Comparison of ENCODE assay signal across 1 cellular context in the genomic region with DNA sequence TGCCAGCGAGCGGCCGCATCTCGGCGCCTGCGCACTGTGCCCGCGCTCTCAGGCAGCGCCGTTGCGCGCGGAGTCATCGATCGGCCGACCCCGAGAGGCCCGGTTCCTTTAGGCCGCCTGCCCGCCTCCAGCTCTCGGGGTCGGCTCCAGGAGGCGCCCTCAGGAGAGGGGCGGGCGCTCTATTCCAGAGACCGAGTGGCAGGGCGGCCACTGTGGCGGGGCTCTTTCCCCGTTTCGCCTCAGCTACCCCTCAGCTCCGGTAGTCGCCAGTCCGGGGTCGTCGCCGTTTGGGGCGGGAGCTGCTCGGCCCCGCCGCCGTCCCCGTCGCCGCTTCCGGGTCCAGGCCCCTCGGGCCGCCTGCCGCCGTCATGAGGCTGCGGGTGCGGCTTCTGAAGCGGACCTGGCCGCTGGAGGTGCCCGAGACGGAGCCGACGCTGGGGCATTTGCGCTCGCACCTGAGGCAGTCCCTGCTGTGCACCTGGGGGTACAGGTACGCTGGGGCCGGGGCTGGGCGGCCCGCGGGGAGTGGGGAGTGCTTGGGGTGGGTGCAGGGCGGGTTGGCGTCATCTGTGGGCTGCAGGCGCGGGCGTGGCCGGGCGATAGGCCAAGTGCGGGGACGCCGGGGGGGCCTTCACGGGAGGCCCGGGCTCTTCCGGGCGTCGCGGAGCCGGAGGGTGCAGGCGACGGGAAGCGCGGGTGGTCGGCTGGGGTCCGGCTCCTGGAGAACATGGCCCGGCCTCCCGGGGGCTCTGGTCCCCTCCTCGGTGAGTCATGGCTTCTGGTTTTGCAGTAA.
TF ChIP-seq lines count a peak whose summit lies in the region.

A gene (plus strand): TSS at position 177 of the 793 bp plus-strand sequence. CDS start 192 bp downstream, at position 369.

TF ChIP-seq in K562, 482 proteins besides CTCF, POLR2A, EP300 and RAD21 (continued from another document and continues in another):
- TF ChIP-seq, protein P1, sequence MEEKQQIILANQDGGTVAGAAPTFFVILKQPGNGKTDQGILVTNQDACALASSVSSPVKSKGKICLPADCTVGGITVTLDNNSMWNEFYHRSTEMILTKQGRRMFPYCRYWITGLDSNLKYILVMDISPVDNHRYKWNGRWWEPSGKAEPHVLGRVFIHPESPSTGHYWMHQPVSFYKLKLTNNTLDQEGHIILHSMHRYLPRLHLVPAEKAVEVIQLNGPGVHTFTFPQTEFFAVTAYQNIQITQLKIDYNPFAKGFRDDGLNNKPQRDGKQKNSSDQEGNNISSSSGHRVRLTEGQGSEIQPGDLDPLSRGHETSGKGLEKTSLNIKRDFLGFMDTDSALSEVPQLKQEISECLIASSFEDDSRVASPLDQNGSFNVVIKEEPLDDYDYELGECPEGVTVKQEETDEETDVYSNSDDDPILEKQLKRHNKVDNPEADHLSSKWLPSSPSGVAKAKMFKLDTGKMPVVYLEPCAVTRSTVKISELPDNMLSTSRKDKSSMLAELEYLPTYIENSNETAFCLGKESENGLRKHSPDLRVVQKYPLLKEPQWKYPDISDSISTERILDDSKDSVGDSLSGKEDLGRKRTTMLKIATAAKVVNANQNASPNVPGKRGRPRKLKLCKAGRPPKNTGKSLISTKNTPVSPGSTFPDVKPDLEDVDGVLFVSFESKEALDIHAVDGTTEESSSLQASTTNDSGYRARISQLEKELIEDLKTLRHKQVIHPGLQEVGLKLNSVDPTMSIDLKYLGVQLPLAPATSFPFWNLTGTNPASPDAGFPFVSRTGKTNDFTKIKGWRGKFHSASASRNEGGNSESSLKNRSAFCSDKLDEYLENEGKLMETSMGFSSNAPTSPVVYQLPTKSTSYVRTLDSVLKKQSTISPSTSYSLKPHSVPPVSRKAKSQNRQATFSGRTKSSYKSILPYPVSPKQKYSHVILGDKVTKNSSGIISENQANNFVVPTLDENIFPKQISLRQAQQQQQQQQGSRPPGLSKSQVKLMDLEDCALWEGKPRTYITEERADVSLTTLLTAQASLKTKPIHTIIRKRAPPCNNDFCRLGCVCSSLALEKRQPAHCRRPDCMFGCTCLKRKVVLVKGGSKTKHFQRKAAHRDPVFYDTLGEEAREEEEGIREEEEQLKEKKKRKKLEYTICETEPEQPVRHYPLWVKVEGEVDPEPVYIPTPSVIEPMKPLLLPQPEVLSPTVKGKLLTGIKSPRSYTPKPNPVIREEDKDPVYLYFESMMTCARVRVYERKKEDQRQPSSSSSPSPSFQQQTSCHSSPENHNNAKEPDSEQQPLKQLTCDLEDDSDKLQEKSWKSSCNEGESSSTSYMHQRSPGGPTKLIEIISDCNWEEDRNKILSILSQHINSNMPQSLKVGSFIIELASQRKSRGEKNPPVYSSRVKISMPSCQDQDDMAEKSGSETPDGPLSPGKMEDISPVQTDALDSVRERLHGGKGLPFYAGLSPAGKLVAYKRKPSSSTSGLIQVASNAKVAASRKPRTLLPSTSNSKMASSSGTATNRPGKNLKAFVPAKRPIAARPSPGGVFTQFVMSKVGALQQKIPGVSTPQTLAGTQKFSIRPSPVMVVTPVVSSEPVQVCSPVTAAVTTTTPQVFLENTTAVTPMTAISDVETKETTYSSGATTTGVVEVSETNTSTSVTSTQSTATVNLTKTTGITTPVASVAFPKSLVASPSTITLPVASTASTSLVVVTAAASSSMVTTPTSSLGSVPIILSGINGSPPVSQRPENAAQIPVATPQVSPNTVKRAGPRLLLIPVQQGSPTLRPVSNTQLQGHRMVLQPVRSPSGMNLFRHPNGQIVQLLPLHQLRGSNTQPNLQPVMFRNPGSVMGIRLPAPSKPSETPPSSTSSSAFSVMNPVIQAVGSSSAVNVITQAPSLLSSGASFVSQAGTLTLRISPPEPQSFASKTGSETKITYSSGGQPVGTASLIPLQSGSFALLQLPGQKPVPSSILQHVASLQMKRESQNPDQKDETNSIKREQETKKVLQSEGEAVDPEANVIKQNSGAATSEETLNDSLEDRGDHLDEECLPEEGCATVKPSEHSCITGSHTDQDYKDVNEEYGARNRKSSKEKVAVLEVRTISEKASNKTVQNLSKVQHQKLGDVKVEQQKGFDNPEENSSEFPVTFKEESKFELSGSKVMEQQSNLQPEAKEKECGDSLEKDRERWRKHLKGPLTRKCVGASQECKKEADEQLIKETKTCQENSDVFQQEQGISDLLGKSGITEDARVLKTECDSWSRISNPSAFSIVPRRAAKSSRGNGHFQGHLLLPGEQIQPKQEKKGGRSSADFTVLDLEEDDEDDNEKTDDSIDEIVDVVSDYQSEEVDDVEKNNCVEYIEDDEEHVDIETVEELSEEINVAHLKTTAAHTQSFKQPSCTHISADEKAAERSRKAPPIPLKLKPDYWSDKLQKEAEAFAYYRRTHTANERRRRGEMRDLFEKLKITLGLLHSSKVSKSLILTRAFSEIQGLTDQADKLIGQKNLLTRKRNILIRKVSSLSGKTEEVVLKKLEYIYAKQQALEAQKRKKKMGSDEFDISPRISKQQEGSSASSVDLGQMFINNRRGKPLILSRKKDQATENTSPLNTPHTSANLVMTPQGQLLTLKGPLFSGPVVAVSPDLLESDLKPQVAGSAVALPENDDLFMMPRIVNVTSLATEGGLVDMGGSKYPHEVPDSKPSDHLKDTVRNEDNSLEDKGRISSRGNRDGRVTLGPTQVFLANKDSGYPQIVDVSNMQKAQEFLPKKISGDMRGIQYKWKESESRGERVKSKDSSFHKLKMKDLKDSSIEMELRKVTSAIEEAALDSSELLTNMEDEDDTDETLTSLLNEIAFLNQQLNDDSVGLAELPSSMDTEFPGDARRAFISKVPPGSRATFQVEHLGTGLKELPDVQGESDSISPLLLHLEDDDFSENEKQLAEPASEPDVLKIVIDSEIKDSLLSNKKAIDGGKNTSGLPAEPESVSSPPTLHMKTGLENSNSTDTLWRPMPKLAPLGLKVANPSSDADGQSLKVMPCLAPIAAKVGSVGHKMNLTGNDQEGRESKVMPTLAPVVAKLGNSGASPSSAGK (IDR thresholded peaks at IDR 0.05), result no peak
- TF ChIP-seq KAT2B (IDR thresholded peaks at IDR 0.05; ENCODE audit: low read depth, low read length) (no peak), BCOR (IDR thresholded peaks at IDR 0.05) (no peak), NCOA2 (IDR thresholded peaks at IDR 0.05; ENCODE audit: partially characterized antibody in 2 of 2) (no peak), ZNF668 (CRISPR knock-in tag; IDR thresholded peaks at IDR 0.05) (no peak), TEAD4 (IDR thresholded peaks at IDR 0.05; ENCODE audit: low read length) (no peak), TEAD4 (CRISPR knock-in tag; IDR thresholded peaks at IDR 0.05; ENCODE audit: borderline replicate concordance) (no peak), MEF2A (IDR thresholded peaks at IDR 0.05; ENCODE audit: control insufficient read depth, low read depth, low read length) (no peak), U2AF2 (optimal IDR thresholded peaks at IDR 0.05; ENCODE audit: low read depth, low read length) (no peak), KDM4B (IDR thresholded peaks at IDR 0.05; ENCODE audit: borderline replicate concordance in 2 of 2, low read depth in 1 of 2) (no peak; a peak in 1 of 4 replicates), BRD9 (IDR thresholded peaks at IDR 0.05; ENCODE audit: low read depth, partially characterized antibody) (no peak), ZNF707 (CRISPR knock-in tag; conservative IDR thresholded peaks at IDR 0.05) (no peak), STAT5B (CRISPR knock-in tag; IDR thresholded peaks at IDR 0.05) (no peak), ZNF24 (IDR thresholded peaks at IDR 0.05) (no peak), RCOR1 (IDR thresholded peaks at IDR 0.05; ENCODE audit: borderline replicate concordance in 1 of 2, low read depth in 2 of 2, low read length in 2 of 2) (peak in 1 of 2 experiments; percentile 38; a peak in 1 of 4 replicates), CHCHD3 (CRISPR knock-in tag; IDR thresholded peaks at IDR 0.05) (no peak), SREBF2 (CRISPR knock-in tag; IDR thresholded peaks at IDR 0.05) (no peak), SLC30A9 (CRISPR knock-in tag; IDR thresholded peaks at IDR 0.05) (no peak), PTTG1 (tag; IDR thresholded peaks at IDR 0.05; ENCODE audit: low read depth) (no peak)
- TF ChIP-seq, protein P2, sequence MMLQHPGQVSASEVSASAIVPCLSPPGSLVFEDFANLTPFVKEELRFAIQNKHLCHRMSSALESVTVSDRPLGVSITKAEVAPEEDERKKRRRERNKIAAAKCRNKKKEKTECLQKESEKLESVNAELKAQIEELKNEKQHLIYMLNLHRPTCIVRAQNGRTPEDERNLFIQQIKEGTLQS (IDR thresholded peaks at IDR 0.05), result peak; percentile 59
- TF ChIP-seq, protein P2 (CRISPR knock-in tag; conservative IDR thresholded peaks at IDR 0.05), result no peak
- TF ChIP-seq, protein P3, sequence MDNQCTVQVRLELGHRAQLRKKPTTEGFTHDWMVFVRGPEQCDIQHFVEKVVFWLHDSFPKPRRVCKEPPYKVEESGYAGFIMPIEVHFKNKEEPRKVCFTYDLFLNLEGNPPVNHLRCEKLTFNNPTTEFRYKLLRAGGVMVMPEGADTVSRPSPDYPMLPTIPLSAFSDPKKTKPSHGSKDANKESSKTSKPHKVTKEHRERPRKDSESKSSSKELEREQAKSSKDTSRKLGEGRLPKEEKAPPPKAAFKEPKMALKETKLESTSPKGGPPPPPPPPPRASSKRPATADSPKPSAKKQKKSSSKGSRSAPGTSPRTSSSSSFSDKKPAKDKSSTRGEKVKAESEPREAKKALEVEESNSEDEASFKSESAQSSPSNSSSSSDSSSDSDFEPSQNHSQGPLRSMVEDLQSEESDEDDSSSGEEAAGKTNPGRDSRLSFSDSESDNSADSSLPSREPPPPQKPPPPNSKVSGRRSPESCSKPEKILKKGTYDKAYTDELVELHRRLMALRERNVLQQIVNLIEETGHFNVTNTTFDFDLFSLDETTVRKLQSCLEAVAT (IDR thresholded peaks at IDR 0.05), result peak in 1 of 2 experiments; percentile 99; a peak in 2 of 4 replicates
- TF ChIP-seq, protein P4, sequence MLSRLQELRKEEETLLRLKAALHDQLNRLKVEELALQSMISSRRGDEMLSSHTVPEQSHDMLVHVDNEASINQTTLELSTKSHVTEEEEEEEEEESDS (CRISPR knock-in tag; IDR thresholded peaks at IDR 0.05), result no peak
- TF ChIP-seq, protein P5, sequence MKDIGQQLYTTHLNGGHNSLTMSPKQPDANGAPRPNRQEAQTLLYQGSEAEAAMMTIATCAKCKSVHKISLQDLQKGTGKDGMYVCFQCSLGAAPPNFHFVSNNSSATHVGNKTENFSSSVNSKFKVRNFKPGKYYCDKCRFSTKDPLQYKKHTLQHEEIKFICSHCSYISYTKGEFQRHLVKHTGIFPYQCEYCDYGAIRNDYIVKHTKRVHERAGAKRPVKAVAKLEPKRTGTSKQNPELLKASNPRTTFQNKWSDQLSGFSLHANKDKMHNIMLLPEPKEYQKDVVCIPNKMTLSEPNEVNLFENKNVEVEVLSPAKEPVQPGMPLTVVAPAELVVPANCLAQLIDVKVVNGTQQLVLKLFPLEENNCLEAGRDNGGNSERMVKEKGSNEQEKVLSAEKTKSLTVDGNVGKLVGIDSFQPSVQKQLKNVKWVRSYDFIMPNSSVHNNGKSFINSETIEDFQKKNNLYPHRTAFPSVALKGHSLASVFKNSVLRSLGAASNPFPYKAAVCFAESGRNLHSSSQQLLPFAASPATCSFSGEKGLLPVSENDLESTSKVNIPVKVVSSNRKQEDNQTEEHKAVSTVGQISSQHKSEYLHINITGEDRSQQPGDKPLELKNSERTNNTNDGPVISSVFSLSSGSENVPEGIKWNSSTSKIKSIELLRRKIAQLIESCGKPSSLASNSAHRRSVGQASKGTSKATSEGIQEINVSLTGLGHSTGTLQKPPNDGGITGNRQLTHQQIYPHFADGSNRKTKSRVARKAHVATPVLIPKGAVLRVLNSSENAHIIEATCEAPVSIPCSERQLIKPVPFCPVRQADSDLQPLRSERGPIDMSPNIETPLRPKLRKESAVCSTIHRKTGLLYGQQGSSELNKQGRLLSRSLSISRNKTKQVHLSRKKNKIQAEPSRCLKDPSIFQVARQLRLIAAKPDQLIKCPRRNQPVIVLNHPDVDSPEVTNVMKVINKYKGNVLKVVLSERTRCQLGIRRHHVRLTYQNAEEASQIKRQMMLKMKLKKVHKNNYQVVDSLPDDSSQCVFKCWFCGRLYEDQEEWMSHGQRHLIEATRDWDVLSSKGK (CRISPR knock-in tag; IDR thresholded peaks at IDR 0.05), result no peak
- TF ChIP-seq, protein P6, sequence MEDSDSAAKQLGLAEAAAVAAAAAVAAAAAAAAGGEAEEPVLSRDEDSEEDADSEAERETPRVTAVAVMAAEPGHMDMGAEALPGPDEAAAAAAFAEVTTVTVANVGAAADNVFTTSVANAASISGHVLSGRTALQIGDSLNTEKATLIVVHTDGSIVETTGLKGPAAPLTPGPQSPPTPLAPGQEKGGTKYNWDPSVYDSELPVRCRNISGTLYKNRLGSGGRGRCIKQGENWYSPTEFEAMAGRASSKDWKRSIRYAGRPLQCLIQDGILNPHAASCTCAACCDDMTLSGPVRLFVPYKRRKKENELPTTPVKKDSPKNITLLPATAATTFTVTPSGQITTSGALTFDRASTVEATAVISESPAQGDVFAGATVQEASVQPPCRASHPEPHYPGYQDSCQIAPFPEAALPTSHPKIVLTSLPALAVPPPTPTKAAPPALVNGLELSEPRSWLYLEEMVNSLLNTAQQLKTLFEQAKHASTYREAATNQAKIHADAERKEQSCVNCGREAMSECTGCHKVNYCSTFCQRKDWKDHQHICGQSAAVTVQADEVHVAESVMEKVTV (CRISPR knock-in tag; IDR thresholded peaks at IDR 0.05), result no peak
- TF ChIP-seq, protein P7, sequence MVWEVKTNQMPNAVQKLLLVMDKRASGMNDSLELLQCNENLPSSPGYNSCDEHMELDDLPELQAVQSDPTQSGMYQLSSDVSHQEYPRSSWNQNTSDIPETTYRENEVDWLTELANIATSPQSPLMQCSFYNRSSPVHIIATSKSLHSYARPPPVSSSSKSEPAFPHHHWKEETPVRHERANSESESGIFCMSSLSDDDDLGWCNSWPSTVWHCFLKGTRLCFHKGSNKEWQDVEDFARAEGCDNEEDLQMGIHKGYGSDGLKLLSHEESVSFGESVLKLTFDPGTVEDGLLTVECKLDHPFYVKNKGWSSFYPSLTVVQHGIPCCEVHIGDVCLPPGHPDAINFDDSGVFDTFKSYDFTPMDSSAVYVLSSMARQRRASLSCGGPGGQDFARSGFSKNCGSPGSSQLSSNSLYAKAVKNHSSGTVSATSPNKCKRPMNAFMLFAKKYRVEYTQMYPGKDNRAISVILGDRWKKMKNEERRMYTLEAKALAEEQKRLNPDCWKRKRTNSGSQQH (CRISPR knock-in tag; IDR thresholded peaks at IDR 0.05), result no peak
- TF ChIP-seq, protein P8, sequence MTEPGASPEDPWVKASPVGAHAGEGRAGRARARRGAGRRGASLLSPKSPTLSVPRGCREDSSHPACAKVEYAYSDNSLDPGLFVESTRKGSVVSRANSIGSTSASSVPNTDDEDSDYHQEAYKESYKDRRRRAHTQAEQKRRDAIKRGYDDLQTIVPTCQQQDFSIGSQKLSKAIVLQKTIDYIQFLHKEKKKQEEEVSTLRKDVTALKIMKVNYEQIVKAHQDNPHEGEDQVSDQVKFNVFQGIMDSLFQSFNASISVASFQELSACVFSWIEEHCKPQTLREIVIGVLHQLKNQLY (CRISPR knock-in tag; conservative IDR thresholded peaks at IDR 0.05), result no peak
- TF ChIP-seq, protein P9, sequence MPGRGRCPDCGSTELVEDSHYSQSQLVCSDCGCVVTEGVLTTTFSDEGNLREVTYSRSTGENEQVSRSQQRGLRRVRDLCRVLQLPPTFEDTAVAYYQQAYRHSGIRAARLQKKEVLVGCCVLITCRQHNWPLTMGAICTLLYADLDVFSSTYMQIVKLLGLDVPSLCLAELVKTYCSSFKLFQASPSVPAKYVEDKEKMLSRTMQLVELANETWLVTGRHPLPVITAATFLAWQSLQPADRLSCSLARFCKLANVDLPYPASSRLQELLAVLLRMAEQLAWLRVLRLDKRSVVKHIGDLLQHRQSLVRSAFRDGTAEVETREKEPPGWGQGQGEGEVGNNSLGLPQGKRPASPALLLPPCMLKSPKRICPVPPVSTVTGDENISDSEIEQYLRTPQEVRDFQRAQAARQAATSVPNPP (IDR thresholded peaks at IDR 0.05; ENCODE audit: borderline replicate concordance, insufficient read depth, insufficient read length), result no peak
